ENCODE assay signal across 1 cellular context in the genomic region with DNA sequence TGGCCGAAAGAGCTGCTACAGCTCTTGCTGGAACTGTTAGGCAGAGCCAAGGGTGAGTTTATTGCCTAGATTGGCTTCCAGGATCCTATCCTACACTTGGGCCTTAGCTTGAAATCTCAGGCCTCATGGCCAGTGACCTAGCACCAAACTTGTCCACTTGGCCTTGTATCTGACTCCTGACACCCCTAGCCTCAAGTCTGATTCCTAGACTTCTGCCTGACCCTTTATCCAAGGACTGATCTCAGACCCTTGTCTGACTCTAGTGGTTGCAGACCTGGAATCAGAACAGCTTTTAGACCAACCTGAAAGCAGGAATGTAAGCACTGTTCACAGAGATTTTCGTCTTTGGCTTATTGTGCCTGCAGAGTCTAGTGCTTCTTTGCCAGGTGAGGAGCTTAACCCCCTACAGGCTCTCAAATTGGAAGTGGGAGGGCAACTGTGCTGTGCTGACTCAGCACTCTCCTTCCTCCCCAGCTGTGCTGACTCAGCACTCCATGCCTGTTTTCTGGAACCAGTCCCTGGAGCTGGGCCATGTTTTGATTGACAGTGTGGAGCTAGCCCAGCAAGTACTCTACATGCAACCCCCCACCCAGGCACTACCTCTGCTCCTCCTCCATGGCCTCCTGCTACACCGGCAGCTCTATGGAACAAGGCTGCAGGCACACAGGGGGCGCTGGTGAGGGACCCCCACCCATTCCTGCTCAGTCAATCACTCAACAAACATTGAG.
TF ChIP-seq lines count a peak whose summit lies in the region.

No MANE protein-coding gene starts in this region.

TF ChIP-seq in K562, 482 proteins besides CTCF, POLR2A, EP300 and RAD21 (continued from another document):
- TF ChIP-seq, protein P1, sequence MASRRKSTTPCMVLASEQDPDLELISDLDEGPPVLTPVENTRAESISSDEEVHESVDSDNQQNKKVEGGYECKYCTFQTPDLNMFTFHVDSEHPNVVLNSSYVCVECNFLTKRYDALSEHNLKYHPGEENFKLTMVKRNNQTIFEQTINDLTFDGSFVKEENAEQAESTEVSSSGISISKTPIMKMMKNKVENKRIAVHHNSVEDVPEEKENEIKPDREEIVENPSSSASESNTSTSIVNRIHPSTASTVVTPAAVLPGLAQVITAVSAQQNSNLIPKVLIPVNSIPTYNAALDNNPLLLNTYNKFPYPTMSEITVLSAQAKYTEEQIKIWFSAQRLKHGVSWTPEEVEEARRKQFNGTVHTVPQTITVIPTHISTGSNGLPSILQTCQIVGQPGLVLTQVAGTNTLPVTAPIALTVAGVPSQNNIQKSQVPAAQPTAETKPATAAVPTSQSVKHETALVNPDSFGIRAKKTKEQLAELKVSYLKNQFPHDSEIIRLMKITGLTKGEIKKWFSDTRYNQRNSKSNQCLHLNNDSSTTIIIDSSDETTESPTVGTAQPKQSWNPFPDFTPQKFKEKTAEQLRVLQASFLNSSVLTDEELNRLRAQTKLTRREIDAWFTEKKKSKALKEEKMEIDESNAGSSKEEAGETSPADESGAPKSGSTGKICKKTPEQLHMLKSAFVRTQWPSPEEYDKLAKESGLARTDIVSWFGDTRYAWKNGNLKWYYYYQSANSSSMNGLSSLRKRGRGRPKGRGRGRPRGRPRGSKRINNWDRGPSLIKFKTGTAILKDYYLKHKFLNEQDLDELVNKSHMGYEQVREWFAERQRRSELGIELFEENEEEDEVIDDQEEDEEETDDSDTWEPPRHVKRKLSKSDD (conservative IDR thresholded peaks at IDR 0.05; ENCODE audit: low read length), result no peak
- TF ChIP-seq GABPB2 (CRISPR knock-in tag; conservative IDR thresholded peaks at IDR 0.05) (no peak), NKRF (IDR thresholded peaks at IDR 0.05; ENCODE audit: borderline replicate concordance) (peak; percentile 89), TRIM24 (IDR thresholded peaks at IDR 0.05) (peak; percentile 56 to 84; a peak in 3 of 4 replicates), FIP1L1 (IDR thresholded peaks at IDR 0.05; ENCODE audit: low read depth, low read length, poor library complexity, severe bottlenecking) (no peak), ZC3H8 (IDR thresholded peaks at IDR 0.05) (no peak), ATF7 (IDR thresholded peaks at IDR 0.05) (peak; percentile 63; the same call in 1 of the 2 replicates), ZNF239 (CRISPR knock-in tag; IDR thresholded peaks at IDR 0.05) (no peak; the same call in 1 of the 2 replicates), HOMEZ (CRISPR knock-in tag; IDR thresholded peaks at IDR 0.05) (no peak), CCNT2 (IDR thresholded peaks at IDR 0.05; ENCODE audit: borderline replicate concordance, extremely low read depth, insufficient read length, low read depth, low read length) (no peak), ZNF133 (CRISPR knock-in tag; IDR thresholded peaks at IDR 0.05) (no peak), HCFC1 (IDR thresholded peaks at IDR 0.05; ENCODE audit: low read depth, low read length) (no peak; the same call in 1 of the 2 replicates), ZNF212 (CRISPR knock-in tag; IDR thresholded peaks at IDR 0.05) (no peak), ZNF75A (CRISPR knock-in tag; IDR thresholded peaks at IDR 0.05) (no peak), CBX3 (IDR thresholded peaks at IDR 0.05; ENCODE audit: borderline replicate concordance in 1 of 2, low read length in 2 of 2) (no peak), ZNF174 (CRISPR knock-in tag; IDR thresholded peaks at IDR 0.05) (no peak), U2AF2 (optimal IDR thresholded peaks at IDR 0.05; ENCODE audit: low read depth, low read length) (no peak), BACH1 (tag; IDR thresholded peaks at IDR 0.05) (peak; percentile 100), NFATC3 (IDR thresholded peaks at IDR 0.05) (0 out of 2 replicates have a peak, but pooled peaks have one; percentile 48), HDAC1 (IDR thresholded peaks at IDR 0.05) (peak in 1 of 2 experiments; percentile 95; a peak in 2 of 4 replicates), ZNF398 (CRISPR knock-in tag; IDR thresholded peaks at IDR 0.05) (no peak), CREB3 (tag; conservative IDR thresholded peaks at IDR 0.05; ENCODE audit: low read depth) (peak; percentile 55; the same call in 1 of the 2 replicates), ZNF76 (CRISPR knock-in tag; IDR thresholded peaks at IDR 0.05; ENCODE audit: borderline replicate concordance) (0 out of 2 replicates have a peak, but pooled peaks have one; percentile 36), TARDBP (IDR thresholded peaks at IDR 0.05) (0 out of 2 replicates have a peak, but pooled peaks have one; percentile 38), PHB (CRISPR knock-in tag; IDR thresholded peaks at IDR 0.05) (no peak), HINFP (tag; conservative IDR thresholded peaks at IDR 0.05; ENCODE audit: low read depth) (no peak), TCFL5 (CRISPR knock-in tag; conservative IDR thresholded peaks at IDR 0.05) (no peak), TEAD1 (CRISPR knock-in tag; IDR thresholded peaks at IDR 0.05) (peak in 1 of 2 experiments; percentile 59; a peak in 1 of 4 replicates), ZNF274 (IDR thresholded peaks at IDR 0.05; ENCODE audit: borderline replicate concordance, low read depth, low read length) (no peak)
- TF ChIP-seq, protein P2, sequence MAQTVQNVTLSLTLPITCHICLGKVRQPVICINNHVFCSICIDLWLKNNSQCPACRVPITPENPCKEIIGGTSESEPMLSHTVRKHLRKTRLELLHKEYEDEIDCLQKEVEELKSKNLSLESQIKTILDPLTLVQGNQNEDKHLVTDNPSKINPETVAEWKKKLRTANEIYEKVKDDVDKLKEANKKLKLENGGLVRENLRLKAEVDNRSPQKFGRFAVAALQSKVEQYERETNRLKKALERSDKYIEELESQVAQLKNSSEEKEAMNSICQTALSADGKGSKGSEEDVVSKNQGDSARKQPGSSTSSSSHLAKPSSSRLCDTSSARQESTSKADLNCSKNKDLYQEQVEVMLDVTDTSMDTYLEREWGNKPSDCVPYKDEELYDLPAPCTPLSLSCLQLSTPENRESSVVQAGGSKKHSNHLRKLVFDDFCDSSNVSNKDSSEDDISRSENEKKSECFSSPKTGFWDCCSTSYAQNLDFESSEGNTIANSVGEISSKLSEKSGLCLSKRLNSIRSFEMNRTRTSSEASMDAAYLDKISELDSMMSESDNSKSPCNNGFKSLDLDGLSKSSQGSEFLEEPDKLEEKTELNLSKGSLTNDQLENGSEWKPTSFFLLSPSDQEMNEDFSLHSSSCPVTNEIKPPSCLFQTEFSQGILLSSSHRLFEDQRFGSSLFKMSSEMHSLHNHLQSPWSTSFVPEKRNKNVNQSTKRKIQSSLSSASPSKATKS (CRISPR knock-in tag; IDR thresholded peaks at IDR 0.05), result no peak
- TF ChIP-seq, protein P3, sequence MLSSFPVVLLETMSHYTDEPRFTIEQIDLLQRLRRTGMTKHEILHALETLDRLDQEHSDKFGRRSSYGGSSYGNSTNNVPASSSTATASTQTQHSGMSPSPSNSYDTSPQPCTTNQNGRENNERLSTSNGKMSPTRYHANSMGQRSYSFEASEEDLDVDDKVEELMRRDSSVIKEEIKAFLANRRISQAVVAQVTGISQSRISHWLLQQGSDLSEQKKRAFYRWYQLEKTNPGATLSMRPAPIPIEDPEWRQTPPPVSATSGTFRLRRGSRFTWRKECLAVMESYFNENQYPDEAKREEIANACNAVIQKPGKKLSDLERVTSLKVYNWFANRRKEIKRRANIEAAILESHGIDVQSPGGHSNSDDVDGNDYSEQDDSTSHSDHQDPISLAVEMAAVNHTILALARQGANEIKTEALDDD (IDR thresholded peaks at IDR 0.05), result no peak
